ENCODE assay signal across 9 cellular contexts in genomic region chr14:75123991-75124390, GRCh38. TPM values are rescaled to one million over a fixed set of nuclear protein-coding genes. Genes with fewer than 3 reads are reported as not detected.
DNase-seq lines count a peak whose midpoint lies in the region; ATAC-seq and TF ChIP-seq lines count a peak whose summit lies in the region.
"Had no signal": no experiment of that assay in that cellular context is flagged by ENCODE, and none has a peak within 500 bp of the region (broad histone marks: within the 10 kb centered on the region; RNA-seq: fewer than 3 reads in every experiment).

No MANE protein-coding gene starts in this region.

- TF ChIP-seq CTCF in GM12865 (IDR thresholded peaks at IDR 0.05; ENCODE audit: insufficient read depth, low read depth, low read length, missing control alignments), result no peak

- H3K4me1 Mint-ChIP-seq in dendritic cell treated with granulocyte-macrophage colony-stimulating factor and Interleukin-4, amounts not matched to agents 40 ng/mL and 50 ng/mL, for 4 days (ENCODE audit: low read depth), result peaks cover 64% of the 10 kb centered on the region

- H3K27me3 ChIP-seq in SJSA1 (replicated peaks), result no peaks in the 10 kb centered on the region
- H3K27me3 ChIP-seq: esophagus muscularis mucosa had no signal

- no peaks in the 10 kb centered on the region for H3K27me3 Mint-ChIP-seq in dendritic cell treated with granulocyte-macrophage colony-stimulating factor and Interleukin-4, amounts not matched to agents 40 ng/mL and 50 ng/mL, for 4 days

- intact Hi-C loops in dendritic cell treated with granulocyte-macrophage colony-stimulating factor and Interleukin-4, amounts not matched to agents 40 ng/mL and 50 ng/mL, for 4 days (cut with micrococcal nuclease), result no loop called here

- ATAC-seq in GM18861 (IDR thresholded peaks at IDR 0.05; ENCODE audit: unreplicated experiment) (no peak), GM19035 (IDR thresholded peaks at IDR 0.05; ENCODE audit: unreplicated experiment) (no peak)

- peak; percentile 23 for DNase-seq in GM12865 (ENCODE audit: low read depth)
- peak; percentile 32 to 49 for DNase-seq in SJSA1 (ENCODE audit: low read depth in 1 of 2, low spot score in 2 of 2)
- DNase-seq in pulmonary artery endothelial cell (ENCODE audit: low read depth, low spot score), result peak; percentile 93
- DNase-seq in DMS79 (lab: John Stamatoyannopoulos, UW), result no peak
- no peak for DNase-seq in HuH-7.5 (ENCODE audit: low spot score)

- peaks cover 47% of the 10 kb centered on the region for H3K36me3 Mint-ChIP-seq in dendritic cell treated with granulocyte-macrophage colony-stimulating factor and Interleukin-4, amounts not matched to agents 40 ng/mL and 50 ng/mL, for 4 days (ENCODE audit: low read depth)

- H3K27ac Mint-ChIP-seq in dendritic cell treated with granulocyte-macrophage colony-stimulating factor and Interleukin-4, amounts not matched to agents 40 ng/mL and 50 ng/mL, for 4 days, result peak overlapping the region; percentile 96

- H3K9me3 ChIP-seq in SJSA1 (replicated peaks), result no peaks in the 10 kb centered on the region
- H3K9me3 ChIP-seq: esophagus muscularis mucosa had no signal

- H3K4me3 ChIP-seq in GM12865 (ENCODE audit: low read depth, low read length), result no peak overlapping the region
- no peak overlapping the region for H3K4me3 ChIP-seq in SJSA1
- H3K4me3 ChIP-seq: esophagus muscularis mucosa had no signal

- H3K4me1 ChIP-seq in SJSA1 (replicated peaks), result peaks cover 18% of the 10 kb centered on the region

- H3K4me3 Mint-ChIP-seq in dendritic cell treated with granulocyte-macrophage colony-stimulating factor and Interleukin-4, amounts not matched to agents 40 ng/mL and 50 ng/mL, for 4 days, result no peak overlapping the region

- peaks cover 18% of the 10 kb centered on the region; the same call in 1 of the 2 replicates for H3K36me3 ChIP-seq in SJSA1

- H3K9me3 Mint-ChIP-seq in dendritic cell treated with granulocyte-macrophage colony-stimulating factor and Interleukin-4, amounts not matched to agents 40 ng/mL and 50 ng/mL, for 4 days, result no peaks in the 10 kb centered on the region

- no peak overlapping the region for H3K27ac ChIP-seq in SJSA1

RNA-seq across cellular contexts. Expression of gene NEK9, which starts 2.9 kb away (rescaled TPM):
- 15.3 and 26.1 TPM in 2 replicates for total RNA-seq in SJSA1 (2014; rRNA removed; shearing (Covaris generic))
- 43.7 and 73.8 TPM in 2 replicates for total RNA-seq in pulmonary artery endothelial cell

RNA-seq across cellular contexts. Expression of gene TMED10, which starts 52.4 kb away (rescaled TPM):
- 155 and 203 TPM in 2 replicates for total RNA-seq in SJSA1 (2014; rRNA removed; shearing (Covaris generic))
- total RNA-seq in pulmonary artery endothelial cell, result 278 and 453 TPM in 2 replicates

RNA-seq across cellular contexts. Expression of gene ZC2HC1C, which starts 54.5 kb away (rescaled TPM):
- 0.34 and 5.5 TPM in 2 replicates for total RNA-seq in SJSA1 (2014; rRNA removed; shearing (Covaris generic))
- total RNA-seq in pulmonary artery endothelial cell, result 0.99 and 1.3 TPM in 2 replicates

Comparison
In these comparisons a context has a peak if more than half of its experiments do, and no peak if none do; other contexts are left out.
1. DNase-seq: peak in GM12865 (single experiment), SJSA1 (2 of 2) and pulmonary artery endothelial cell (single experiment); none in DMS79 (single experiment) and HuH-7.5 (single experiment).